ENCODE assay signal across 17 cellular contexts in genomic region chr11:19907008-19907579, GRCh38.
A peak's percentile ranks its signal among the peaks of the same experiment; 100 is the strongest.
DNase-seq lines count a peak whose midpoint lies in the region; ATAC-seq and TF ChIP-seq lines count a peak whose summit lies in the region.
"Had no signal": no experiment of that assay in that cellular context is flagged by ENCODE, and none has a peak within 500 bp of the region (broad histone marks: within the 10 kb centered on the region; RNA-seq: fewer than 3 reads in every experiment).

No MANE protein-coding gene starts in this region.

- no peak overlapping the region for H3K9ac ChIP-seq in colonic mucosa (ENCODE audit: low read depth in 2 of 2, low read length in 2 of 2)

- TF ChIP-seq POLR2A in thyroid gland (IDR thresholded peaks at IDR 0.05), result no peak

- H3K9me3 ChIP-seq in cardiac muscle cell (ENCODE audit: low read depth) (no peaks in the 10 kb centered on the region), thyroid gland (no peaks in the 10 kb centered on the region), colonic mucosa (no peaks in the 10 kb centered on the region)
- no peaks in the 10 kb centered on the region for H3K9me3 ChIP-seq in naive thymus-derived CD4-positive, alpha-beta T cell (ENCODE audit: control insufficient read depth in 2 of 3, low read length in 3 of 3)
- H3K9me3 ChIP-seq: tibial artery had no signal

- no peak overlapping the region for H3K4me3 ChIP-seq in cardiac muscle cell
- no peak overlapping the region for H3K4me3 ChIP-seq in thyroid gland (replicated peaks in 1 of 3)
- no peak overlapping the region for H3K4me3 ChIP-seq in colonic mucosa
- H3K4me3 ChIP-seq in naive thymus-derived CD4-positive, alpha-beta T cell (ENCODE audit: low read length), result no peak overlapping the region
- H3K4me3 ChIP-seq: SK-N-MC, tibial artery had no signal

- no peak overlapping the region for H3K4me3 Mint-ChIP-seq in naive thymus-derived CD4-positive, alpha-beta T cell
- H3K4me3 Mint-ChIP-seq: nephron had no signal

- H3K27ac Mint-ChIP-seq in naive thymus-derived CD4-positive, alpha-beta T cell, result no peak overlapping the region
- H3K27ac Mint-ChIP-seq: nephron had no signal

- no peak for DNase-seq in cardiac muscle cell (ENCODE audit: low read depth in 1 of 2, low spot score in 1 of 2)
- DNase-seq in Right ventricle myocardium superior, result no peak
- no peak for DNase-seq in thyroid gland
- DNase-seq in colonic mucosa, result no peak
- no peak for DNase-seq in naive thymus-derived CD4-positive, alpha-beta T cell
- DNase-seq in HT-29 (ENCODE audit: low spot score), result no peak
- DNase-seq: activated CD8-positive, alpha-beta memory T cell treated with anti-CD3 and anti-CD28 coated beads for 24 hours; C1 segment of cervical spinal cord; NCI-H510A treated with DMSO at 0.1 percent for 48 hours; PC-3; stimulated activated CD4-positive, alpha-beta T cell treated with anti-CD3 and anti-CD28 coated beads, Interleukin-1b, Interleukin-23, amount 100 ng/mL, for 48 hours; tibial artery had no signal

- H3K36me3 ChIP-seq in cardiac muscle cell (no peaks in the 10 kb centered on the region), thyroid gland (no peaks in the 10 kb centered on the region), colonic mucosa (no peaks in the 10 kb centered on the region)
- H3K36me3 ChIP-seq in naive thymus-derived CD4-positive, alpha-beta T cell (ENCODE audit: control insufficient read depth in 2 of 3, insufficient read depth in 3 of 3, low read length in 3 of 3), result no peaks in the 10 kb centered on the region
- H3K36me3 ChIP-seq: tibial artery had no signal

- no peak for ATAC-seq in Right ventricle myocardium superior (ENCODE audit: poor library complexity)
- ATAC-seq in HG02642 (IDR thresholded peaks at IDR 0.05; ENCODE audit: poor library complexity, unreplicated experiment), result peak; percentile 76
- peak; percentile 49 for ATAC-seq in HG03378 (IDR thresholded peaks at IDR 0.05; ENCODE audit: unreplicated experiment)
- ATAC-seq in naive thymus-derived CD4-positive, alpha-beta T cell, result no peak
- ATAC-seq: PC-3 had no signal

- H3K27ac ChIP-seq in cardiac muscle cell (peak overlapping the region; percentile 5), thyroid gland (peak overlapping the region; percentile 0 to 70 (median 34)), colonic mucosa (no peak overlapping the region)
- H3K27ac ChIP-seq in naive thymus-derived CD4-positive, alpha-beta T cell (ENCODE audit: low read depth, low read length), result no peak overlapping the region
- H3K27ac ChIP-seq: epithelial cell of prostate, SK-N-MC had no signal

- intact Hi-C loops in Right ventricle myocardium superior (cut with DNase I) (loop anchor here (10.0 kb wide), 2 partner anchors 112 to 162 kb away; no protein-coding TSS in a partner anchor), thyroid gland (cut with DNase I) (no loop called here), colonic mucosa (cut with DNase I) (loop anchor here (10.0 kb wide), 1 partner anchor 842 kb away; the partner anchor contains the start of gene MRGPRX2)
- intact Hi-C loops in naive thymus-derived CD4-positive, alpha-beta T cell (cut with micrococcal nuclease), result loop anchor here in 1 of 2 donors (10.0 kb wide), 1 partner anchor 832 kb away; no protein-coding TSS in a partner anchor

- H3K4me1 ChIP-seq in cardiac muscle cell (ENCODE audit: low read depth), result no peaks in the 10 kb centered on the region
- peaks cover 26 to 54% of the 10 kb centered on the region in 2 donors for H3K4me1 ChIP-seq in thyroid gland
- H3K4me1 ChIP-seq in colonic mucosa, result no peaks in the 10 kb centered on the region
- H3K4me1 ChIP-seq in naive thymus-derived CD4-positive, alpha-beta T cell (ENCODE audit: control insufficient read depth in 2 of 2, insufficient read depth in 2 of 2, low read length in 2 of 2), result no peaks in the 10 kb centered on the region

- 48 to 52% methylated on average over 5 of the region's 5 CpGs for WGBS in thyroid gland, 2 donors

- CTCF ChIA-PET in naive thymus-derived CD4-positive, alpha-beta T cell (lab: Charles Lee), result no interaction called here

- POLR2A ChIA-PET in naive thymus-derived CD4-positive, alpha-beta T cell (lab: Charles Lee), result no interaction called here

- H3K4me1 Mint-ChIP-seq in naive thymus-derived CD4-positive, alpha-beta T cell, result no peaks in the 10 kb centered on the region

- H3K9me3 Mint-ChIP-seq in naive thymus-derived CD4-positive, alpha-beta T cell, result no peaks in the 10 kb centered on the region
- H3K9me3 Mint-ChIP-seq: nephron had no signal

- H3K36me3 Mint-ChIP-seq in naive thymus-derived CD4-positive, alpha-beta T cell, result no peaks in the 10 kb centered on the region

- no peak for TF ChIP-seq CTCF in cardiac muscle cell (IDR thresholded peaks at IDR 0.05; ENCODE audit: low read depth, low read length)
- no peak for TF ChIP-seq CTCF in thyroid gland (IDR thresholded peaks at IDR 0.05)
- TF ChIP-seq CTCF in colonic mucosa (IDR thresholded peaks at IDR 0.05), result no peak

- peaks cover 0 to 3% (median 0%) of the 10 kb centered on the region in 5 donors for H3K27me3 Mint-ChIP-seq in naive thymus-derived CD4-positive, alpha-beta T cell

- H3K27me3 ChIP-seq in cardiac muscle cell, result peaks cover 3% of the 10 kb centered on the region
- H3K27me3 ChIP-seq in thyroid gland, result no peaks in the 10 kb centered on the region
- H3K27me3 ChIP-seq in colonic mucosa, result no peaks in the 10 kb centered on the region
- H3K27me3 ChIP-seq in naive thymus-derived CD4-positive, alpha-beta T cell (ENCODE audit: control insufficient read depth in 2 of 2, insufficient read depth in 2 of 2, low read length in 2 of 2), result no peaks in the 10 kb centered on the region
- H3K27me3 ChIP-seq: tibial artery had no signal

Comparison
In these comparisons a context has a peak if more than half of its experiments do, and no peak if none do; other contexts are left out.
1. H3K27ac ChIP-seq: peak in cardiac muscle cell (single experiment) and thyroid gland (3 of 3); none in colonic mucosa (single experiment) and naive thymus-derived CD4-positive, alpha-beta T cell (single experiment).
2. ATAC-seq: peak in HG02642 (single experiment) and HG03378 (single experiment); none in Right ventricle myocardium superior (single experiment) and naive thymus-derived CD4-positive, alpha-beta T cell (single experiment).